In the genomic region with DNA sequence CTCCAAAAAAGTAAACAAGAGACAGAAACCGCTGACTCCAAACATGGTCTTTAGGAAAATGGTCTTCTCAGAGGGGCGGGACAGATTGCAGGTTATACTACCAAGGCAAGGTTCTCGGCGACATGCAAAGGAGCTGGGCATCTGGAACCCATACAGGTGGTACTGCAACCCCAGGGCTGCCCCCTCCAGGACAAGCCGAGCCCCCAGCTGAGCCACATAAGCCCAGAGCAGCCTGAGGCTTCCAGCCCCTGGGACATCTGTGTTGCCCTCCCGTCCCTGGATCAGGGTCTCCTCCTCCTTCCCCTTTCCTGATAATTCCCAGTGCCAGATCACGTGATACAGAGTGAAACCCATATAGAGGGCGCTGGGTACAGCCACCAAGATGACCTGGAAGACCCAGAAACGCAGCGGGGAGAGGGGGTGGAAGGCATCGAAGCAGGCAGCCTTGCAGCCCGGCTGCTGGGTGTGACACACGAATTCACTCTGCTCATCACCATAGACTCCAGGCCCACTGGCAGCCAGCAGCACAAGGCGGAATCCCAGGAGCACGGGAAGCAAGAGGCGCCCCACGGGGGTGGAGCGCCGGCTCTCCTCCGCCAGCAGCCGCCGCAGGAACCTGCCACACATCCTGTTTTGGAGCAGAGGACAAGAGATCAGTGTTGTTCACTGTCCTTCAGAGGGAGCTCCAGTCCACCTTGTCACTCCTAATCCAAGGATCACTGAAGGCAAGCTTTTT, we compare ENCODE assay signal across 1 cellular context.
TF ChIP-seq lines count a peak whose summit lies in the region.

A gene with protein sequence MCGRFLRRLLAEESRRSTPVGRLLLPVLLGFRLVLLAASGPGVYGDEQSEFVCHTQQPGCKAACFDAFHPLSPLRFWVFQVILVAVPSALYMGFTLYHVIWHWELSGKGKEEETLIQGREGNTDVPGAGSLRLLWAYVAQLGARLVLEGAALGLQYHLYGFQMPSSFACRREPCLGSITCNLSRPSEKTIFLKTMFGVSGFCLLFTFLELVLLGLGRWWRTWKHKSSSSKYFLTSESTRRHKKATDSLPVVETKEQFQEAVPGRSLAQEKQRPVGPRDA (minus strand): TSS at position 627 of the 736 bp plus-strand sequence. CDS start 0 bp downstream, at position 627.

TF ChIP-seq in HepG2, 621 proteins besides CTCF, POLR2A, EP300 and RAD21 (continued from another document and continues in another):
- TF ChIP-seq, protein P1, sequence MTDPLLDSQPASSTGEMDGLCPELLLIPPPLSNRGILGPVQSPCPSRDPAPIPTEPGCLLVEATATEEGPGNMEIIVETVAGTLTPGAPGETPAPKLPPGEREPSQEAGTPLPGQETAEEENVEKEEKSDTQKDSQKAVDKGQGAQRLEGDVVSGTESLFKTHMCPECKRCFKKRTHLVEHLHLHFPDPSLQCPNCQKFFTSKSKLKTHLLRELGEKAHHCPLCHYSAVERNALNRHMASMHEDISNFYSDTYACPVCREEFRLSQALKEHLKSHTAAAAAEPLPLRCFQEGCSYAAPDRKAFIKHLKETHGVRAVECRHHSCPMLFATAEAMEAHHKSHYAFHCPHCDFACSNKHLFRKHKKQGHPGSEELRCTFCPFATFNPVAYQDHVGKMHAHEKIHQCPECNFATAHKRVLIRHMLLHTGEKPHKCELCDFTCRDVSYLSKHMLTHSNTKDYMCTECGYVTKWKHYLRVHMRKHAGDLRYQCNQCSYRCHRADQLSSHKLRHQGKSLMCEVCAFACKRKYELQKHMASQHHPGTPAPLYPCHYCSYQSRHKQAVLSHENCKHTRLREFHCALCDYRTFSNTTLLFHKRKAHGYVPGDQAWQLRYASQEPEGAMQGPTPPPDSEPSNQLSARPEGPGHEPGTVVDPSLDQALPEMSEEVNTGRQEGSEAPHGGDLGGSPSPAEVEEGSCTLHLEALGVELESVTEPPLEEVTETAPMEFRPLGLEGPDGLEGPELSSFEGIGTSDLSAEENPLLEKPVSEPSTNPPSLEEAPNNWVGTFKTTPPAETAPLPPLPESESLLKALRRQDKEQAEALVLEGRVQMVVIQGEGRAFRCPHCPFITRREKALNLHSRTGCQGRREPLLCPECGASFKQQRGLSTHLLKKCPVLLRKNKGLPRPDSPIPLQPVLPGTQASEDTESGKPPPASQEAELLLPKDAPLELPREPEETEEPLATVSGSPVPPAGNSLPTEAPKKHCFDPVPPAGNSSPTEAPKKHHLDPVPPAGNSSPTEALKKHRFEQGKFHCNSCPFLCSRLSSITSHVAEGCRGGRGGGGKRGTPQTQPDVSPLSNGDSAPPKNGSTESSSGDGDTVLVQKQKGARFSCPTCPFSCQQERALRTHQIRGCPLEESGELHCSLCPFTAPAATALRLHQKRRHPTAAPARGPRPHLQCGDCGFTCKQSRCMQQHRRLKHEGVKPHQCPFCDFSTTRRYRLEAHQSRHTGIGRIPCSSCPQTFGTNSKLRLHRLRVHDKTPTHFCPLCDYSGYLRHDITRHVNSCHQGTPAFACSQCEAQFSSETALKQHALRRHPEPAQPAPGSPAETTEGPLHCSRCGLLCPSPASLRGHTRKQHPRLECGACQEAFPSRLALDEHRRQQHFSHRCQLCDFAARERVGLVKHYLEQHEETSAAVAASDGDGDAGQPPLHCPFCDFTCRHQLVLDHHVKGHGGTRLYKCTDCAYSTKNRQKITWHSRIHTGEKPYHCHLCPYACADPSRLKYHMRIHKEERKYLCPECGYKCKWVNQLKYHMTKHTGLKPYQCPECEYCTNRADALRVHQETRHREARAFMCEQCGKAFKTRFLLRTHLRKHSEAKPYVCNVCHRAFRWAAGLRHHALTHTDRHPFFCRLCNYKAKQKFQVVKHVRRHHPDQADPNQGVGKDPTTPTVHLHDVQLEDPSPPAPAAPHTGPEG (CRISPR knock-in tag; IDR thresholded peaks at IDR 0.05), result no peak
- no peak for TF ChIP-seq ZNF367 (CRISPR knock-in tag; IDR thresholded peaks at IDR 0.05; ENCODE audit: borderline replicate concordance)
- TF ChIP-seq CHCHD3 (CRISPR knock-in tag; IDR thresholded peaks at IDR 0.05), result no peak
- TF ChIP-seq ZMAT3 (CRISPR knock-in tag; conservative IDR thresholded peaks at IDR 0.05), result no peak
- TF ChIP-seq RFX3 (CRISPR knock-in tag; IDR thresholded peaks at IDR 0.05), result no peak
- TF ChIP-seq, protein P2, sequence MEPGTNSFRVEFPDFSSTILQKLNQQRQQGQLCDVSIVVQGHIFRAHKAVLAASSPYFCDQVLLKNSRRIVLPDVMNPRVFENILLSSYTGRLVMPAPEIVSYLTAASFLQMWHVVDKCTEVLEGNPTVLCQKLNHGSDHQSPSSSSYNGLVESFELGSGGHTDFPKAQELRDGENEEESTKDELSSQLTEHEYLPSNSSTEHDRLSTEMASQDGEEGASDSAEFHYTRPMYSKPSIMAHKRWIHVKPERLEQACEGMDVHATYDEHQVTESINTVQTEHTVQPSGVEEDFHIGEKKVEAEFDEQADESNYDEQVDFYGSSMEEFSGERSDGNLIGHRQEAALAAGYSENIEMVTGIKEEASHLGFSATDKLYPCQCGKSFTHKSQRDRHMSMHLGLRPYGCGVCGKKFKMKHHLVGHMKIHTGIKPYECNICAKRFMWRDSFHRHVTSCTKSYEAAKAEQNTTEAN (CRISPR knock-in tag; conservative IDR thresholded peaks at IDR 0.05), result no peak
- peak; percentile 56; the same call in 1 of the 2 replicates for TF ChIP-seq ETV5 (CRISPR knock-in tag; IDR thresholded peaks at IDR 0.05; ENCODE audit: borderline replicate concordance)
- TF ChIP-seq POGZ (CRISPR knock-in tag; IDR thresholded peaks at IDR 0.05), result no peak
- no peak for TF ChIP-seq MED1 (CRISPR knock-in tag; IDR thresholded peaks at IDR 0.05)
- no peak for TF ChIP-seq ZNF550 (CRISPR knock-in tag; IDR thresholded peaks at IDR 0.05; ENCODE audit: borderline replicate concordance)
- no peak for TF ChIP-seq ZNF441 (CRISPR knock-in tag; IDR thresholded peaks at IDR 0.05; ENCODE audit: borderline replicate concordance)
- TF ChIP-seq ZNF451 (CRISPR knock-in tag; IDR thresholded peaks at IDR 0.05), result no peak
- TF ChIP-seq ZNF660 (CRISPR knock-in tag; IDR thresholded peaks at IDR 0.05; ENCODE audit: borderline replicate concordance, low read depth), result no peak
- TF ChIP-seq MZF1 (CRISPR knock-in tag; IDR thresholded peaks at IDR 0.05; ENCODE audit: borderline replicate concordance), result no peak
- TF ChIP-seq NCOA1 (CRISPR knock-in tag; IDR thresholded peaks at IDR 0.05), result no peak
- TF ChIP-seq EED (CRISPR knock-in tag; IDR thresholded peaks at IDR 0.05), result 0 out of 2 replicates have a peak, but pooled peaks have one; percentile 34
- no peak for TF ChIP-seq KDM5A (IDR thresholded peaks at IDR 0.05; ENCODE audit: borderline replicate concordance, low read length)
- TF ChIP-seq ZNF891 (CRISPR knock-in tag; IDR thresholded peaks at IDR 0.05), result 0 out of 2 replicates have a peak, but pooled peaks have one; percentile 72
- peak; percentile 58 for TF ChIP-seq SALL1 (CRISPR knock-in tag; IDR thresholded peaks at IDR 0.05)
- TF ChIP-seq, protein P3, sequence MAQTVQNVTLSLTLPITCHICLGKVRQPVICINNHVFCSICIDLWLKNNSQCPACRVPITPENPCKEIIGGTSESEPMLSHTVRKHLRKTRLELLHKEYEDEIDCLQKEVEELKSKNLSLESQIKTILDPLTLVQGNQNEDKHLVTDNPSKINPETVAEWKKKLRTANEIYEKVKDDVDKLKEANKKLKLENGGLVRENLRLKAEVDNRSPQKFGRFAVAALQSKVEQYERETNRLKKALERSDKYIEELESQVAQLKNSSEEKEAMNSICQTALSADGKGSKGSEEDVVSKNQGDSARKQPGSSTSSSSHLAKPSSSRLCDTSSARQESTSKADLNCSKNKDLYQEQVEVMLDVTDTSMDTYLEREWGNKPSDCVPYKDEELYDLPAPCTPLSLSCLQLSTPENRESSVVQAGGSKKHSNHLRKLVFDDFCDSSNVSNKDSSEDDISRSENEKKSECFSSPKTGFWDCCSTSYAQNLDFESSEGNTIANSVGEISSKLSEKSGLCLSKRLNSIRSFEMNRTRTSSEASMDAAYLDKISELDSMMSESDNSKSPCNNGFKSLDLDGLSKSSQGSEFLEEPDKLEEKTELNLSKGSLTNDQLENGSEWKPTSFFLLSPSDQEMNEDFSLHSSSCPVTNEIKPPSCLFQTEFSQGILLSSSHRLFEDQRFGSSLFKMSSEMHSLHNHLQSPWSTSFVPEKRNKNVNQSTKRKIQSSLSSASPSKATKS (CRISPR knock-in tag; IDR thresholded peaks at IDR 0.05), result no peak
- TF ChIP-seq ZNF792 (CRISPR knock-in tag; IDR thresholded peaks at IDR 0.05), result no peak
- TF ChIP-seq EEA1 (CRISPR knock-in tag; IDR thresholded peaks at IDR 0.05; ENCODE audit: borderline replicate concordance), result no peak
- TF ChIP-seq SP140L (CRISPR knock-in tag; IDR thresholded peaks at IDR 0.05; ENCODE audit: borderline replicate concordance), result no peak
- no peak for TF ChIP-seq ZNF260 (CRISPR knock-in tag; IDR thresholded peaks at IDR 0.05; ENCODE audit: borderline replicate concordance, low read depth)
- TF ChIP-seq, protein P4, sequence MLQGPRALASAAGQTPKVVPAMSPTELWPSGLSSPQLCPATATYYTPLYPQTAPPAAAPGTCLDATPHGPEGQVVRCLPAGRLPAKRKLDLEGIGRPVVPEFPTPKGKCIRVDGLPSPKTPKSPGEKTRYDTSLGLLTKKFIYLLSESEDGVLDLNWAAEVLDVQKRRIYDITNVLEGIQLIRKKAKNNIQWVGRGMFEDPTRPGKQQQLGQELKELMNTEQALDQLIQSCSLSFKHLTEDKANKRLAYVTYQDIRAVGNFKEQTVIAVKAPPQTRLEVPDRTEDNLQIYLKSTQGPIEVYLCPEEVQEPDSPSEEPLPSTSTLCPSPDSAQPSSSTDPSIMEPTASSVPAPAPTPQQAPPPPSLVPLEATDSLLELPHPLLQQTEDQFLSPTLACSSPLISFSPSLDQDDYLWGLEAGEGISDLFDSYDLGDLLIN (CRISPR knock-in tag; IDR thresholded peaks at IDR 0.05; ENCODE audit: borderline replicate concordance), result no peak
- peak; percentile 91 for TF ChIP-seq RAD51 (IDR thresholded peaks at IDR 0.05; ENCODE audit: borderline replicate concordance)
- no peak for TF ChIP-seq ZNF761 (CRISPR knock-in tag; conservative IDR thresholded peaks at IDR 0.05)
- TF ChIP-seq ERF (CRISPR knock-in tag; IDR thresholded peaks at IDR 0.05), result no peak
- no peak for TF ChIP-seq SNRNP70 (IDR thresholded peaks at IDR 0.05; ENCODE audit: low read depth, low read length)
- TF ChIP-seq ZMYM2 (CRISPR knock-in tag; IDR thresholded peaks at IDR 0.05), result no peak
- no peak for TF ChIP-seq FOXJ3 (CRISPR knock-in tag; IDR thresholded peaks at IDR 0.05; ENCODE audit: borderline replicate concordance)
- TF ChIP-seq FOXA3 (CRISPR knock-in tag; IDR thresholded peaks at IDR 0.05), result 0 out of 2 replicates have a peak, but pooled peaks have one; percentile 9
- no peak for TF ChIP-seq ZNF674 (CRISPR knock-in tag; IDR thresholded peaks at IDR 0.05; ENCODE audit: low read depth)
- TF ChIP-seq, protein P5, sequence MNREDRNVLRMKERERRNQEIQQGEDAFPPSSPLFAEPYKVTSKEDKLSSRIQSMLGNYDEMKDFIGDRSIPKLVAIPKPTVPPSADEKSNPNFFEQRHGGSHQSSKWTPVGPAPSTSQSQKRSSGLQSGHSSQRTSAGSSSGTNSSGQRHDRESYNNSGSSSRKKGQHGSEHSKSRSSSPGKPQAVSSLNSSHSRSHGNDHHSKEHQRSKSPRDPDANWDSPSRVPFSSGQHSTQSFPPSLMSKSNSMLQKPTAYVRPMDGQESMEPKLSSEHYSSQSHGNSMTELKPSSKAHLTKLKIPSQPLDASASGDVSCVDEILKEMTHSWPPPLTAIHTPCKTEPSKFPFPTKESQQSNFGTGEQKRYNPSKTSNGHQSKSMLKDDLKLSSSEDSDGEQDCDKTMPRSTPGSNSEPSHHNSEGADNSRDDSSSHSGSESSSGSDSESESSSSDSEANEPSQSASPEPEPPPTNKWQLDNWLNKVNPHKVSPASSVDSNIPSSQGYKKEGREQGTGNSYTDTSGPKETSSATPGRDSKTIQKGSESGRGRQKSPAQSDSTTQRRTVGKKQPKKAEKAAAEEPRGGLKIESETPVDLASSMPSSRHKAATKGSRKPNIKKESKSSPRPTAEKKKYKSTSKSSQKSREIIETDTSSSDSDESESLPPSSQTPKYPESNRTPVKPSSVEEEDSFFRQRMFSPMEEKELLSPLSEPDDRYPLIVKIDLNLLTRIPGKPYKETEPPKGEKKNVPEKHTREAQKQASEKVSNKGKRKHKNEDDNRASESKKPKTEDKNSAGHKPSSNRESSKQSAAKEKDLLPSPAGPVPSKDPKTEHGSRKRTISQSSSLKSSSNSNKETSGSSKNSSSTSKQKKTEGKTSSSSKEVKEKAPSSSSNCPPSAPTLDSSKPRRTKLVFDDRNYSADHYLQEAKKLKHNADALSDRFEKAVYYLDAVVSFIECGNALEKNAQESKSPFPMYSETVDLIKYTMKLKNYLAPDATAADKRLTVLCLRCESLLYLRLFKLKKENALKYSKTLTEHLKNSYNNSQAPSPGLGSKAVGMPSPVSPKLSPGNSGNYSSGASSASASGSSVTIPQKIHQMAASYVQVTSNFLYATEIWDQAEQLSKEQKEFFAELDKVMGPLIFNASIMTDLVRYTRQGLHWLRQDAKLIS (CRISPR knock-in tag; IDR thresholded peaks at IDR 0.05), result no peak
- no peak for TF ChIP-seq MIXL1 (CRISPR knock-in tag; IDR thresholded peaks at IDR 0.05)
- TF ChIP-seq, protein P6, sequence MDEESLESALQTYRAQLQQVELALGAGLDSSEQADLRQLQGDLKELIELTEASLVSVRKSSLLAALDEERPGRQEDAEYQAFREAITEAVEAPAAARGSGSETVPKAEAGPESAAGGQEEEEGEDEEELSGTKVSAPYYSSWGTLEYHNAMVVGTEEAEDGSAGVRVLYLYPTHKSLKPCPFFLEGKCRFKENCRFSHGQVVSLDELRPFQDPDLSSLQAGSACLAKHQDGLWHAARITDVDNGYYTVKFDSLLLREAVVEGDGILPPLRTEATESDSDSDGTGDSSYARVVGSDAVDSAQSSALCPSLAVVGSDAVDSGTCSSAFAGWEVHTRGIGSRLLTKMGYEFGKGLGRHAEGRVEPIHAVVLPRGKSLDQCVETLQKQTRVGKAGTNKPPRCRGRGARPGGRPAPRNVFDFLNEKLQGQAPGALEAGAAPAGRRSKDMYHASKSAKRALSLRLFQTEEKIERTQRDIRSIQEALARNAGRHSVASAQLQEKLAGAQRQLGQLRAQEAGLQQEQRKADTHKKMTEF (CRISPR knock-in tag; IDR thresholded peaks at IDR 0.05), result no peak
- TF ChIP-seq ZNF749 (CRISPR knock-in tag; IDR thresholded peaks at IDR 0.05; ENCODE audit: borderline replicate concordance), result no peak
- TF ChIP-seq, protein P7, sequence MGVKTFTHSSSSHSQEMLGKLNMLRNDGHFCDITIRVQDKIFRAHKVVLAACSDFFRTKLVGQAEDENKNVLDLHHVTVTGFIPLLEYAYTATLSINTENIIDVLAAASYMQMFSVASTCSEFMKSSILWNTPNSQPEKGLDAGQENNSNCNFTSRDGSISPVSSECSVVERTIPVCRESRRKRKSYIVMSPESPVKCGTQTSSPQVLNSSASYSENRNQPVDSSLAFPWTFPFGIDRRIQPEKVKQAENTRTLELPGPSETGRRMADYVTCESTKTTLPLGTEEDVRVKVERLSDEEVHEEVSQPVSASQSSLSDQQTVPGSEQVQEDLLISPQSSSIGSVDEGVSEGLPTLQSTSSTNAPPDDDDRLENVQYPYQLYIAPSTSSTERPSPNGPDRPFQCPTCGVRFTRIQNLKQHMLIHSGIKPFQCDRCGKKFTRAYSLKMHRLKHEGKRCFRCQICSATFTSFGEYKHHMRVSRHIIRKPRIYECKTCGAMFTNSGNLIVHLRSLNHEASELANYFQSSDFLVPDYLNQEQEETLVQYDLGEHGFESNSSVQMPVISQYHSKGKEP (CRISPR knock-in tag; IDR thresholded peaks at IDR 0.05), result no peak
- no peak for TF ChIP-seq THAP11 (CRISPR knock-in tag; IDR thresholded peaks at IDR 0.05)
- no peak for TF ChIP-seq FOXC1 (CRISPR knock-in tag; IDR thresholded peaks at IDR 0.05; ENCODE audit: borderline replicate concordance)
